ENCODE assay signal across 33 cellular contexts in the genomic region with DNA sequence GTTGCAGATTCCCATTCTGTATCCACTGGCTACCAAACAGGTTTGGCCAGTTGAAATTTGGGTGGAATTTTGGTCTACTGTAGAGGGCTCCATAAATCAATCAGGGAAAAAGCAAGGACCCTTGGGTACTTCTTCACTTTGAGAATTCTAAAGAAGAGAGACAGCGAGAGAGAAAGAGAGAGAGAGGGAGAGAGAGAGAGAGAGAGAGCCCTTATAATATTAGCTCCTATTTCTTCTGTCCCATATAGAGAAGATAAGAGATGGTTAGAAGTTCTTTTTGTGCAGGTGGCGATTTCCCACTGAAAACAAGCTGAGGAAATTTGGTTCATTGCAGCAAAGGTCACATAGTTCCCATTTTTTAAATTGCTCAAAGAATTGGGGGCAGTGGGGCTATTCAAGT.
"Had no signal": no experiment of that assay in that cellular context is flagged by ENCODE, and none has a peak within 500 bp of the region (broad histone marks: within the 10 kb centered on the region; RNA-seq: fewer than 3 reads in every experiment).

No MANE protein-coding gene starts in this region.

- H3K4me3 ChIP-seq: adrenal gland, body of pancreas, esophagus muscularis mucosa, gastrocnemius medialis, heart left ventricle had no signal

- H3K9me3 ChIP-seq: adrenal gland, body of pancreas, esophagus muscularis mucosa, gastrocnemius medialis, heart left ventricle had no signal

- H3K27ac Mint-ChIP-seq: activated CD4-positive, alpha-beta memory T cell treated with anti-CD3 and anti-CD28 coated beads for 36 hours; activated CD4-positive, alpha-beta T cell treated with anti-CD3 and anti-CD28 coated beads for 36 hours; activated CD4-positive, alpha-beta T cell treated with anti-CD3 and anti-CD28 coated beads, Interleukin-2, amount 10 ng/mL, durations not matched to agents 24 days and 14 days; activated CD8-positive, alpha-beta memory T cell treated with anti-CD3 and anti-CD28 coated beads, Interleukin-2, amount 10 ng/mL, durations not matched to agents 7 days and 5 days; activated CD8-positive, alpha-beta T cell treated with anti-CD3 and anti-CD28 coated beads, Interleukin-2, amount 10 ng/mL, durations not matched to agents 7 days and 5 days; activated naive CD4-positive, alpha-beta T cell treated with anti-CD3 and anti-CD28 coated beads for 36 hours; activated naive CD4-positive, alpha-beta T cell treated with anti-CD3 and anti-CD28 coated beads, Interleukin-2, amount 50 U/mL, for 24 hours; activated naive CD8-positive, alpha-beta T cell treated with anti-CD3 and anti-CD28 coated beads for 36 hours; activated naive CD8-positive, alpha-beta T cell treated with anti-CD3 and anti-CD28 coated beads, Interleukin-2, amount 50 U/mL, for 24 hours; activated T-helper 1 cell treated with anti-CD3 and anti-CD28 coated beads, Interleukin-12 subunit alpha, Interleukin-12 subunit beta, Interleukin-2, Interleukin-4 antibody, amounts not matched to agents 30 ng/mL and 10 ng/mL and 1 ng/mL, durations not matched to agents 14 hours and 24 hours and 36 hours; activated T-helper 2 cell treated with anti-CD3 and anti-CD28 coated beads, Interferon-gamma antibody, Interleukin-2, Interleukin-4, amounts not matched to agents 10 μg/mL and 5 μg/mL and 100 μg/mL, durations not matched to agents 14 hours and 24 hours and 36 hours; effector memory CD8-positive, alpha-beta T cell had no signal

- ATAC-seq: activated CD4-positive, alpha-beta T cell treated with anti-CD3 and anti-CD28 coated beads for 36 hours; activated CD8-positive, alpha-beta memory T cell treated with anti-CD3 and anti-CD28 coated beads, Interleukin-2, amount 10 ng/mL, durations not matched to agents 7 days and 5 days; activated CD8-positive, alpha-beta T cell treated with anti-CD3 and anti-CD28 coated beads, Interleukin-2, amount 10 ng/mL, durations not matched to agents 7 days and 5 days; activated naive CD8-positive, alpha-beta T cell treated with anti-CD3 and anti-CD28 coated beads, Interleukin-2, amount 50 U/mL, for 24 hours; body of pancreas; effector memory CD8-positive, alpha-beta T cell; foreskin keratinocyte; gastrocnemius medialis; heart left ventricle had no signal

- DNase-seq: activated CD4-positive, alpha-beta memory T cell treated with anti-CD3 and anti-CD28 coated beads for 36 hours; activated CD4-positive, alpha-beta T cell treated with anti-CD3 and anti-CD28 coated beads for 36 hours; activated CD4-positive, alpha-beta T cell treated with anti-CD3 and anti-CD28 coated beads, Interleukin-2, amount 10 ng/mL, durations not matched to agents 24 days and 14 days; activated CD4-positive, CD25-positive, alpha-beta regulatory T cell; activated CD4-positive, CD25-positive, alpha-beta regulatory T cell treated with anti-CD3 and anti-CD28 coated beads, Interleukin-2, amount 50 U/mL, for 72 hours; activated CD8-positive, alpha-beta memory T cell treated with anti-CD3 and anti-CD28 coated beads, Interleukin-2, amount 10 ng/mL, durations not matched to agents 7 days and 5 days; activated CD8-positive, alpha-beta memory T cell treated with anti-CD3 and anti-CD28 coated beads, Interleukin-2, amount 50 U/mL, for 4 hours; activated CD8-positive, alpha-beta T cell treated with anti-CD3 and anti-CD28 coated beads, Interleukin-2, amount 10 ng/mL, durations not matched to agents 7 days and 5 days; activated effector memory CD4-positive, alpha-beta T cell treated with anti-CD3 and anti-CD28 coated beads, Interleukin-2, amount 50 U/mL, for 16 hours; activated naive CD4-positive, alpha-beta T cell treated with anti-CD3 and anti-CD28 coated beads for 36 hours; activated naive CD8-positive, alpha-beta T cell treated with anti-CD3 and anti-CD28 coated beads for 36 hours; activated naive CD8-positive, alpha-beta T cell treated with anti-CD3 and anti-CD28 coated beads, Interleukin-2, amount 50 U/mL, for 24 hours; activated T-cell treated with anti-CD3 and anti-CD28 coated beads, Interleukin-2, amount 50 U/mL, for 1 hour; activated T-cell treated with anti-CD3 and anti-CD28 coated beads, Interleukin-2, amount 50 U/mL, for 48 hours; amygdala; aorta; body of pancreas; caudate nucleus; cortex of kidney; dermis blood vessel endothelial cell; effector CD4-positive, alpha-beta T cell; effector memory CD8-positive, alpha-beta T cell; erythroblast; foreskin keratinocyte; gastrocnemius medialis; glutamatergic neuron; heart left ventricle; T-helper 2 cell had no signal

- H3K4me1 Mint-ChIP-seq: activated CD4-positive, alpha-beta T cell treated with anti-CD3 and anti-CD28 coated beads for 36 hours; activated CD4-positive, alpha-beta T cell treated with anti-CD3 and anti-CD28 coated beads, Interleukin-2, amount 10 ng/mL, durations not matched to agents 24 days and 14 days; activated CD8-positive, alpha-beta memory T cell treated with anti-CD3 and anti-CD28 coated beads, Interleukin-2, amount 10 ng/mL, durations not matched to agents 7 days and 5 days; activated naive CD4-positive, alpha-beta T cell treated with anti-CD3 and anti-CD28 coated beads, Interleukin-2, amount 50 U/mL, for 24 hours; activated naive CD8-positive, alpha-beta T cell treated with anti-CD3 and anti-CD28 coated beads for 36 hours; activated naive CD8-positive, alpha-beta T cell treated with anti-CD3 and anti-CD28 coated beads, Interleukin-2, amount 50 U/mL, for 24 hours had no signal

- H3K27me3 ChIP-seq: adrenal gland, foreskin keratinocyte, gastrocnemius medialis had no signal

- H3K4me1 ChIP-seq: adrenal gland, body of pancreas, esophagus muscularis mucosa, foreskin keratinocyte, gastrocnemius medialis, heart left ventricle had no signal

- H3K36me3 ChIP-seq: adrenal gland, esophagus muscularis mucosa, gastrocnemius medialis, heart left ventricle had no signal

- H3K27me3 Mint-ChIP-seq: activated CD4-positive, alpha-beta T cell treated with anti-CD3 and anti-CD28 coated beads, Interleukin-2, amount 10 ng/mL, durations not matched to agents 24 days and 14 days; activated CD8-positive, alpha-beta memory T cell treated with anti-CD3 and anti-CD28 coated beads, Interleukin-2, amount 10 ng/mL, durations not matched to agents 7 days and 5 days; activated naive CD8-positive, alpha-beta T cell treated with anti-CD3 and anti-CD28 coated beads for 36 hours had no signal

- H3K27ac ChIP-seq: adrenal gland, body of pancreas, esophagus muscularis mucosa, foreskin keratinocyte, gastrocnemius medialis, heart left ventricle had no signal

- H3K36me3 Mint-ChIP-seq: activated CD4-positive, alpha-beta memory T cell treated with anti-CD3 and anti-CD28 coated beads for 36 hours; activated CD8-positive, alpha-beta memory T cell treated with anti-CD3 and anti-CD28 coated beads, Interleukin-2, amount 10 ng/mL, durations not matched to agents 7 days and 5 days; activated naive CD4-positive, alpha-beta T cell treated with anti-CD3 and anti-CD28 coated beads, Interleukin-2, amount 50 U/mL, for 24 hours; activated naive CD8-positive, alpha-beta T cell treated with anti-CD3 and anti-CD28 coated beads for 36 hours had no signal

- H3K9me3 Mint-ChIP-seq: activated CD4-positive, alpha-beta memory T cell treated with anti-CD3 and anti-CD28 coated beads for 36 hours; activated naive CD4-positive, alpha-beta T cell treated with anti-CD3 and anti-CD28 coated beads, Interleukin-2, amount 50 U/mL, for 24 hours; activated T-helper 2 cell treated with anti-CD3 and anti-CD28 coated beads, Interferon-gamma antibody, Interleukin-2, Interleukin-4, amounts not matched to agents 10 μg/mL and 5 μg/mL and 100 μg/mL, durations not matched to agents 14 hours and 24 hours and 36 hours had no signal

- H3K4me3 Mint-ChIP-seq: activated CD4-positive, alpha-beta memory T cell treated with anti-CD3 and anti-CD28 coated beads for 36 hours; activated CD4-positive, alpha-beta T cell treated with anti-CD3 and anti-CD28 coated beads for 36 hours; activated CD4-positive, alpha-beta T cell treated with anti-CD3 and anti-CD28 coated beads, Interleukin-2, amount 10 ng/mL, durations not matched to agents 24 days and 14 days; activated CD8-positive, alpha-beta memory T cell treated with anti-CD3 and anti-CD28 coated beads, Interleukin-2, amount 10 ng/mL, durations not matched to agents 7 days and 5 days; activated CD8-positive, alpha-beta T cell treated with anti-CD3 and anti-CD28 coated beads, Interleukin-2, amount 10 ng/mL, durations not matched to agents 7 days and 5 days; activated naive CD4-positive, alpha-beta T cell treated with anti-CD3 and anti-CD28 coated beads for 36 hours; activated naive CD4-positive, alpha-beta T cell treated with anti-CD3 and anti-CD28 coated beads, Interleukin-2, amount 50 U/mL, for 24 hours; activated naive CD8-positive, alpha-beta T cell treated with anti-CD3 and anti-CD28 coated beads for 36 hours; activated naive CD8-positive, alpha-beta T cell treated with anti-CD3 and anti-CD28 coated beads, Interleukin-2, amount 50 U/mL, for 24 hours; activated T-helper 1 cell treated with anti-CD3 and anti-CD28 coated beads, Interleukin-12 subunit alpha, Interleukin-12 subunit beta, Interleukin-2, Interleukin-4 antibody, amounts not matched to agents 30 ng/mL and 10 ng/mL and 1 ng/mL, durations not matched to agents 14 hours and 24 hours and 36 hours; effector memory CD8-positive, alpha-beta T cell had no signal
